Comparison of ENCODE assay signal across 1 cellular context in genomic region chr10:63083904-63084689, GRCh38.
TF ChIP-seq lines count a peak whose summit lies in the region.

No MANE protein-coding gene starts in this region.

TF ChIP-seq in GM23338, 12 proteins besides CTCF, POLR2A, EP300 and RAD21 (continued from another document):
- TF ChIP-seq ZNF462 (CRISPR knock-in tag; IDR thresholded peaks at IDR 0.05) (no peak), NANOG (IDR thresholded peaks at IDR 0.05; ENCODE audit: borderline replicate concordance) (no peak), STAT1 (IDR thresholded peaks at IDR 0.05; ENCODE audit: unreplicated experiment) (no peak), CREB1 (CRISPR knock-in tag; IDR thresholded peaks at IDR 0.05; ENCODE audit: low read depth) (no peak), EZH2 (IDR thresholded peaks at IDR 0.05; ENCODE audit: low read depth, unreplicated experiment) (no peak), POLR2AphosphoS5 (IDR thresholded peaks at IDR 0.05; ENCODE audit: low read depth) (no peak), ZNF331 (CRISPR knock-in tag; IDR thresholded peaks at IDR 0.05; ENCODE audit: low read depth) (no peak)
